In the genomic region with DNA sequence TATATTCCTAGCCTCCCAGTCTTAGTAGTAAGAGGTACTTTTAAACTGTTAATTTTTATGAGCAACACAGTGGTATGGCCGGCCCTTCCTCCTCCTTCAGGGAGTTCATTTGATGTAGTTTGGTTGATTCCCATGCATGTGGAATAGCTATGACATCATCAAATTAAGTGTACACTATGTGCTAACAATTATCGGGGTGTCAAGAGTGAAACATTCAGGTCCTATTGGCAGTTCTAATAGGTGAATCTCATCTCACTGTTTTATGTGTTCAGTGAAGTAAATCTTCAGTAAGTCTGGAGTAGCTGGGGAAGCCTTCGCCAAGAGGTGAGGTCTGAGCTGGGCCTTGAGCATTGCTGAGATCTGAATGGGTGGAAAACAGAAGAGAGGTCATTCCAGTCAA, we compare ENCODE assay signal across 28 cellular contexts.
"Had no signal": no experiment of that assay in that cellular context is flagged by ENCODE, and none has a peak within 500 bp of the region (broad histone marks: within the 10 kb centered on the region; RNA-seq: fewer than 3 reads in every experiment).

No MANE protein-coding gene starts in this region.

- H3K4me1 ChIP-seq: colonic mucosa, esophagus squamous epithelium, foreskin keratinocyte, gastrocnemius medialis, heart left ventricle, heart right ventricle had no signal

- H3K27me3 ChIP-seq: colonic mucosa, dorsolateral prefrontal cortex, esophagus squamous epithelium, foreskin keratinocyte, gastrocnemius medialis, gastroesophageal sphincter, heart left ventricle, heart right ventricle had no signal

- H3K4me3 Mint-ChIP-seq: dendritic cell treated with granulocyte-macrophage colony-stimulating factor and Interleukin-4, amounts not matched to agents 40 ng/mL and 50 ng/mL, for 4 days; effector memory CD8-positive, alpha-beta T cell; endodermal cell had no signal

- H3K9me3 ChIP-seq: colonic mucosa, esophagus squamous epithelium, gastrocnemius medialis, gastroesophageal sphincter had no signal

- H3K36me3 ChIP-seq: colonic mucosa, esophagus squamous epithelium, gastrocnemius medialis, gastroesophageal sphincter, heart left ventricle, heart right ventricle had no signal

- FAIRE-seq: colon, endometrium, endothelial cell of umbilical vein, frontal cortex had no signal

- ATAC-seq: effector memory CD8-positive, alpha-beta T cell; esophagus mucosa; foreskin keratinocyte; gastrocnemius medialis; gastroesophageal sphincter; heart left ventricle; heart right ventricle had no signal

- H3K4me3 ChIP-seq: colonic mucosa, coronary artery, dorsolateral prefrontal cortex, esophagus squamous epithelium, gastrocnemius medialis, gastroesophageal sphincter, heart left ventricle, heart right ventricle had no signal

- H3K27ac Mint-ChIP-seq: dendritic cell treated with granulocyte-macrophage colony-stimulating factor and Interleukin-4, amounts not matched to agents 40 ng/mL and 50 ng/mL, for 4 days; effector memory CD8-positive, alpha-beta T cell; endodermal cell had no signal

- H3K27me3 Mint-ChIP-seq: dendritic cell treated with granulocyte-macrophage colony-stimulating factor and Interleukin-4, amounts not matched to agents 40 ng/mL and 50 ng/mL, for 4 days; effector memory CD8-positive, alpha-beta T cell had no signal

- H3K27ac ChIP-seq: colonic mucosa, coronary artery, dorsolateral prefrontal cortex, epithelial cell of prostate, esophagus squamous epithelium, foreskin keratinocyte, gastrocnemius medialis, gastroesophageal sphincter, heart left ventricle, heart right ventricle had no signal

- DNase-seq: colonic mucosa; cortex of kidney; dermis blood vessel endothelial cell; dorsolateral prefrontal cortex; effector CD4-positive, alpha-beta T cell; effector CD8-positive, alpha-beta T cell; effector memory CD4-positive, alpha-beta T cell; effector memory CD8-positive, alpha-beta T cell; endodermal cell; erythroblast; esophagus squamous epithelium; foreskin fibroblast; foreskin keratinocyte; foreskin melanocyte; gastrocnemius medialis; glutamatergic neuron; head of caudate nucleus; heart left ventricle; heart right ventricle had no signal

- H3K9me3 Mint-ChIP-seq: endodermal cell had no signal
